Comparison of ENCODE assay signal across 13 cellular contexts in genomic region chr6:31164688-31165453, GRCh38. TPM values are rescaled to one million over a fixed set of nuclear protein-coding genes. Genes with fewer than 3 reads are reported as not detected.
DNase-seq lines count a peak whose midpoint lies in the region; ATAC-seq, FAIRE-seq and TF ChIP-seq lines count a peak whose summit lies in the region.
"Not testable (repeated sequence)": the region's sequence is repeated elsewhere in the genome, so short reads cannot be mapped to it uniquely, and the experiment has no call there.
"Had no signal": no experiment of that assay in that cellular context is flagged by ENCODE, and none has a peak within 500 bp of the region (broad histone marks: within the 10 kb centered on the region; RNA-seq: fewer than 3 reads in every experiment).

No MANE protein-coding gene starts in this region.

- H3K9me3 ChIP-seq in spleen, result not testable (repeated sequence)

- H3K9me3 Mint-ChIP-seq in activated CD8-positive, alpha-beta T cell treated with anti-CD3 and anti-CD28 coated beads for 36 hours, result not testable (repeated sequence)

- TF ChIP-seq POLR2A in GM12892 (IDR thresholded peaks at IDR 0.05; ENCODE audit: low read depth, low read length), result peak; percentile 80
- TF ChIP-seq POLR2A in spleen (IDR thresholded peaks at IDR 0.05), result not testable (repeated sequence)

- H3K4me1 Mint-ChIP-seq in activated CD8-positive, alpha-beta T cell treated with anti-CD3 and anti-CD28 coated beads for 36 hours (ENCODE audit: low read depth), result peaks cover 29% of the 10 kb centered on the region

- 80 to 94% (median 82%) methylated on average over 16 to 17 of the region's 17 CpGs for WGBS in spleen, 5 donors

- peaks cover 32% of the 10 kb centered on the region for H3K36me3 Mint-ChIP-seq in activated CD8-positive, alpha-beta T cell treated with anti-CD3 and anti-CD28 coated beads for 36 hours (ENCODE audit: low read depth)

- peaks cover 39% of the 10 kb centered on the region for H3K4me1 ChIP-seq in KMS-11 (ENCODE audit: low read depth, poor library complexity, severe bottlenecking)
- not testable (repeated sequence) for H3K4me1 ChIP-seq in spleen

- ATAC-seq in GM19023 (IDR thresholded peaks at IDR 0.05; ENCODE audit: unreplicated experiment), result peak; percentile 80
- peak; percentile 50 for ATAC-seq in GM21360 (IDR thresholded peaks at IDR 0.05; ENCODE audit: unreplicated experiment)
- ATAC-seq in HG02642 (IDR thresholded peaks at IDR 0.05; ENCODE audit: poor library complexity, unreplicated experiment), result peak; percentile 72
- ATAC-seq in HG03108 (IDR thresholded peaks at IDR 0.05; ENCODE audit: unreplicated experiment), result peak; percentile 69
- ATAC-seq in activated CD8-positive, alpha-beta T cell treated with anti-CD3 and anti-CD28 coated beads for 36 hours, result peak; percentile 35

- not testable (repeated sequence) for H4K20me1 ChIP-seq in KMS-11 (ENCODE audit: insufficient read depth)

- H3K36me3 ChIP-seq in KMS-11 (ENCODE audit: insufficient read depth), result not testable (repeated sequence)
- H3K36me3 ChIP-seq in spleen, result peaks cover 0 to 22% (median 0%) of the 10 kb centered on the region in 6 donors

- POLR2A ChIA-PET in activated CD8-positive, alpha-beta T cell treated with anti-CD3 and anti-CD28 coated beads for 36 hours (lab: Charles Lee), result interaction anchor here (0.7 to 1.7 kb wide), 3 partner anchors 62 to 202 kb away, joined by 3 to 4 read pairs (median 3); no protein-coding TSS in a partner anchor

- H3K4me2 ChIP-seq in KMS-11, result peak overlapping the region; percentile 80

- CTCF ChIA-PET in activated CD8-positive, alpha-beta T cell treated with anti-CD3 and anti-CD28 coated beads for 36 hours (lab: Charles Lee), result interaction anchor here (0.7 to 2.0 kb wide), 4 partner anchors 11 to 201 kb away, joined by 3 to 5 read pairs (median 3); no protein-coding TSS in a partner anchor

- not testable (repeated sequence) for H2AFZ ChIP-seq in KMS-11 (ENCODE audit: low read depth)

- DNase-seq in GM12892 (ENCODE audit: insufficient read length); activated CD8-positive, alpha-beta T cell treated with anti-CD3 and anti-CD28 coated beads for 36 hours: not testable (repeated sequence)
- peak; percentile 14 for DNase-seq in spleen

- not testable (repeated sequence) for TF ChIP-seq CTCF in KMS-11 (conservative IDR thresholded peaks at IDR 0.05; ENCODE audit: low read depth, low read length); activated CD8-positive, alpha-beta T cell treated with anti-CD3 and anti-CD28 coated beads for 36 hours (IDR thresholded peaks at IDR 0.05); spleen (IDR thresholded peaks at IDR 0.05 in 8 of 11, conservative IDR thresholded peaks at IDR 0.05 in 3 of 11)

- FAIRE-seq in GM12892 (lab: Jason Lieb, UNC), result peak; percentile 89

- not testable (repeated sequence) for H3K27ac Mint-ChIP-seq in activated CD8-positive, alpha-beta T cell treated with anti-CD3 and anti-CD28 coated beads for 36 hours

- H3K27me3 Mint-ChIP-seq in activated CD8-positive, alpha-beta T cell treated with anti-CD3 and anti-CD28 coated beads for 36 hours, result not testable (repeated sequence)

- not testable (repeated sequence) for H3K9ac ChIP-seq in KMS-11

- H3K27ac ChIP-seq in KMS-11, result not testable (repeated sequence)
- H3K27ac ChIP-seq in spleen, result peak overlapping the region in 3 of 8 donors; percentile 24 to 57 (median 54)

- not testable (repeated sequence) for H3K27me3 ChIP-seq in KMS-11 (ENCODE audit: insufficient read depth, low read depth); spleen (replicated peaks in 1 of 7)

- intact Hi-C loops in activated CD8-positive, alpha-beta T cell treated with anti-CD3 and anti-CD28 coated beads for 36 hours (cut with micrococcal nuclease); spleen (cut with DNase I; ENCODE audit: low total_unique reads): not testable (repeated sequence)

- not testable (repeated sequence) for H3K4me3 ChIP-seq in KMS-11 (IDR thresholded peaks at IDR 0.05; ENCODE audit: insufficient read depth, low read depth, low read length); spleen

- not testable (repeated sequence) for H3K4me3 Mint-ChIP-seq in activated CD8-positive, alpha-beta T cell treated with anti-CD3 and anti-CD28 coated beads for 36 hours

- not testable (repeated sequence) for H3K79me2 ChIP-seq in KMS-11 (ENCODE audit: insufficient read depth, low read depth)

RNA-seq across cellular contexts. Expression of gene POU5F1, which starts 5.6 kb away (rescaled TPM):
- 4.1 TPM for polyA plus RNA-seq in GM12892 (2012; ENCODE audit: missing spikeins)
- not detected for total RNA-seq in activated CD8-positive, alpha-beta T cell treated with anti-CD3 and anti-CD28 coated beads for 36 hours
- total RNA-seq in spleen, result 1 to 10 TPM in 5 of 7 donors, under 1 TPM in 2; 0.57 to 3.7 (median 1.3) TPM
- 1 to 10 TPM; 1.2 to 3.2 (median 2.7) TPM for polyA plus RNA-seq in spleen
- total RNA-seq: fibroblast of villous mesenchyme had no signal

RNA-seq across cellular contexts. Expression of gene TCF19, which starts 6.5 kb away (rescaled TPM):
- 43.0 TPM for polyA plus RNA-seq in GM12892 (2012; ENCODE audit: missing spikeins)
- total RNA-seq in activated CD8-positive, alpha-beta T cell treated with anti-CD3 and anti-CD28 coated beads for 36 hours, result 10 to 100 TPM; 91.9 to 92.9 TPM
- total RNA-seq in spleen, result 10 to 100 TPM in 4 of 7 donors, 1 to 10 TPM in 3; 6.6 to 12.6 (median 10.2) TPM
- 1 to 10 TPM; 6.2 to 9.8 (median 7.1) TPM for polyA plus RNA-seq in spleen

RNA-seq across cellular contexts. Expression of gene CCHCR1, which starts 7.3 kb away (rescaled TPM):
- 38.9 TPM for polyA plus RNA-seq in GM12892 (2012; ENCODE audit: missing spikeins)
- total RNA-seq in activated CD8-positive, alpha-beta T cell treated with anti-CD3 and anti-CD28 coated beads for 36 hours, result 10 to 100 TPM; 39.2 to 39.8 TPM
- 10 to 100 TPM in 6 of 7 donors, 1 to 10 TPM in 1; 7.7 to 22.5 (median 17.8) TPM for total RNA-seq in spleen
- polyA plus RNA-seq in spleen, result 10 to 100 TPM; 11.1 to 15.2 (median 11.7) TPM

RNA-seq across cellular contexts. Expression of gene PSORS1C2, which starts 26.0 kb away (rescaled TPM):
- not detected for polyA plus RNA-seq in GM12892 (2012; ENCODE audit: missing spikeins)
- not detected for total RNA-seq in activated CD8-positive, alpha-beta T cell treated with anti-CD3 and anti-CD28 coated beads for 36 hours
- not detected for total RNA-seq in spleen
- not detected for polyA plus RNA-seq in spleen
- total RNA-seq: activated naive CD4-positive, alpha-beta T cell treated with anti-CD3 and anti-CD28 coated beads for 36 hours; fibroblast of villous mesenchyme; left cardiac atrium; Right ventricle myocardium superior; vagina had no signal

RNA-seq across cellular contexts. Expression of gene CDSN, which starts 44.6 kb away (rescaled TPM):
- not detected for polyA plus RNA-seq in GM12892 (2012; ENCODE audit: missing spikeins)
- not detected for total RNA-seq in activated CD8-positive, alpha-beta T cell treated with anti-CD3 and anti-CD28 coated beads for 36 hours
- not detected for total RNA-seq in spleen
- polyA plus RNA-seq in spleen, result not detected
- total RNA-seq: activated naive CD4-positive, alpha-beta T cell treated with anti-CD3 and anti-CD28 coated beads for 36 hours; fibroblast of villous mesenchyme; Right ventricle myocardium superior had no signal

Comparison
In these comparisons a context has a peak if more than half of its experiments do, and no peak if none do; other contexts are left out.
1. RNA of gene TCF19, which starts 6.5 kb away (total RNA-seq): 91.9 to 92.9 TPM in activated CD8-positive, alpha-beta T cell treated with anti-CD3 and anti-CD28 coated beads for 36 hours; 6.6 to 12.6 TPM in spleen; every median in the first group is over 4 times any median in the second.
2. Peak in every context shown above with its lines, with median percentiles within 50 percentile points of each other: ATAC-seq.